11 cellular contexts compared by ENCODE assay signal in genomic region chr9:5625916-5626315, GRCh38. TPM values are rescaled to one million over a fixed set of nuclear protein-coding genes. Genes with fewer than 3 reads are reported as not detected.
A peak's percentile ranks its signal among the peaks of the same experiment; 100 is the strongest.
DNase-seq lines count a peak whose midpoint lies in the region; ATAC-seq and TF ChIP-seq lines count a peak whose summit lies in the region.
"Had no signal": no experiment of that assay in that cellular context is flagged by ENCODE, and none has a peak within 500 bp of the region (broad histone marks: within the 10 kb centered on the region; RNA-seq: fewer than 3 reads in every experiment).

No MANE protein-coding gene starts in this region.

- H3K27ac ChIP-seq in C4-2B (peak overlapping the region; percentile 52; the same call in 1 of the 2 replicates), foreskin keratinocyte (no peak overlapping the region)
- peak overlapping the region; percentile 89 for H3K27ac ChIP-seq in naive thymus-derived CD4-positive, alpha-beta T cell (ENCODE audit: low read depth, low read length)
- H3K27ac ChIP-seq: neural progenitor cell had no signal

- no peaks in the 10 kb centered on the region for H3K27me3 ChIP-seq in naive thymus-derived CD4-positive, alpha-beta T cell (ENCODE audit: control insufficient read depth in 2 of 2, insufficient read depth in 2 of 2, low read length in 2 of 2)
- no peaks in the 10 kb centered on the region for H3K27me3 ChIP-seq in foreskin keratinocyte
- H3K27me3 ChIP-seq: neural progenitor cell had no signal

- TF ChIP-seq CTCF in C4-2B (conservative IDR thresholded peaks at IDR 0.05) (no peak), GM12865 (IDR thresholded peaks at IDR 0.05; ENCODE audit: insufficient read depth, low read depth, low read length, missing control alignments) (no peak), foreskin keratinocyte (conservative IDR thresholded peaks at IDR 0.05) (no peak)

- H3K4me3 ChIP-seq in GM12865 (ENCODE audit: low read depth, low read length) = 0 out of 2 replicates have a peak overlapping the region, but pooled peaks have one; percentile 80
- H3K4me3 ChIP-seq in naive thymus-derived CD4-positive, alpha-beta T cell (ENCODE audit: low read length) = no peak overlapping the region
- H3K4me3 ChIP-seq: neural progenitor cell had no signal

- no peaks in the 10 kb centered on the region for H3K9me3 ChIP-seq in naive thymus-derived CD4-positive, alpha-beta T cell (ENCODE audit: control insufficient read depth in 2 of 3, low read length in 3 of 3)

- peak overlapping the region; percentile 56 for H3K4me3 Mint-ChIP-seq in activated CD8-positive, alpha-beta T cell treated with anti-CD3 and anti-CD28 coated beads, Interleukin-2, amount 10 ng/mL, durations not matched to agents 7 days and 5 days
- H3K4me3 Mint-ChIP-seq in naive thymus-derived CD4-positive, alpha-beta T cell = peak overlapping the region; percentile 54 to 82 (median 69)
- H3K4me3 Mint-ChIP-seq: neural progenitor cell had no signal

- no peaks in the 10 kb centered on the region for H3K27me3 Mint-ChIP-seq in activated CD8-positive, alpha-beta T cell treated with anti-CD3 and anti-CD28 coated beads, Interleukin-2, amount 10 ng/mL, durations not matched to agents 7 days and 5 days (ENCODE audit: low read depth)
- no peaks in the 10 kb centered on the region for H3K27me3 Mint-ChIP-seq in naive thymus-derived CD4-positive, alpha-beta T cell
- H3K27me3 Mint-ChIP-seq: central memory CD8-positive, alpha-beta T cell had no signal

- intact Hi-C loops in naive thymus-derived CD4-positive, alpha-beta T cell (cut with micrococcal nuclease) = loop anchor here (1.0 to 10.0 kb wide), 8 partner anchors 8 to 1131 kb away; partner anchors contain the start of genes AK3 (in 1 of the 2), KDM4C (in 1 of the 2), PLPP6 (in 1 of the 2) and RLN1 (in 1 of the 2)

- H3K27ac Mint-ChIP-seq in activated CD8-positive, alpha-beta T cell treated with anti-CD3 and anti-CD28 coated beads, Interleukin-2, amount 10 ng/mL, durations not matched to agents 7 days and 5 days = peak overlapping the region; percentile 66
- H3K27ac Mint-ChIP-seq in naive thymus-derived CD4-positive, alpha-beta T cell = peak overlapping the region; percentile 14 to 98 (median 91)

- CTCF ChIA-PET in activated CD8-positive, alpha-beta T cell treated with anti-CD3 and anti-CD28 coated beads, Interleukin-2, amount 10 ng/mL, durations not matched to agents 7 days and 5 days (lab: Charles Lee) = no interaction called here
- CTCF ChIA-PET in naive thymus-derived CD4-positive, alpha-beta T cell (lab: Charles Lee) = interaction anchor here (0.6 to 0.7 kb wide), 2 partner anchors 24 to 67 kb away, joined by 3 to 5 read pairs; no protein-coding TSS in a partner anchor

- peaks cover 30% of the 10 kb centered on the region for H3K4me1 Mint-ChIP-seq in activated CD8-positive, alpha-beta T cell treated with anti-CD3 and anti-CD28 coated beads, Interleukin-2, amount 10 ng/mL, durations not matched to agents 7 days and 5 days (ENCODE audit: low read depth)
- H3K4me1 Mint-ChIP-seq in naive thymus-derived CD4-positive, alpha-beta T cell = peaks cover 24 to 68% (median 51%) of the 10 kb centered on the region in 7 donors

- H3K4me1 ChIP-seq in naive thymus-derived CD4-positive, alpha-beta T cell (ENCODE audit: control insufficient read depth in 2 of 2, insufficient read depth in 2 of 2, low read length in 2 of 2) = peaks cover 10 to 51% of the 10 kb centered on the region in 2 donors
- H3K4me1 ChIP-seq in foreskin keratinocyte = peaks cover 9% of the 10 kb centered on the region

- H3K9me3 Mint-ChIP-seq in activated CD8-positive, alpha-beta T cell treated with anti-CD3 and anti-CD28 coated beads, Interleukin-2, amount 10 ng/mL, durations not matched to agents 7 days and 5 days (ENCODE audit: insufficient read depth) = no peaks in the 10 kb centered on the region
- no peaks in the 10 kb centered on the region for H3K9me3 Mint-ChIP-seq in naive thymus-derived CD4-positive, alpha-beta T cell
- H3K9me3 Mint-ChIP-seq: central memory CD8-positive, alpha-beta T cell; neural progenitor cell had no signal

- ATAC-seq in activated CD8-positive, alpha-beta T cell treated with anti-CD3 and anti-CD28 coated beads, Interleukin-2, amount 10 ng/mL, durations not matched to agents 7 days and 5 days = no peak
- ATAC-seq in naive thymus-derived CD4-positive, alpha-beta T cell = no peak
- ATAC-seq in foreskin keratinocyte (no peak), HG03045 (IDR thresholded peaks at IDR 0.05; ENCODE audit: unreplicated experiment) (no peak)

- H3K36me3 Mint-ChIP-seq in activated CD8-positive, alpha-beta T cell treated with anti-CD3 and anti-CD28 coated beads, Interleukin-2, amount 10 ng/mL, durations not matched to agents 7 days and 5 days (ENCODE audit: low read depth) = peaks cover 23% of the 10 kb centered on the region
- peaks cover 0 to 16% (median 4%) of the 10 kb centered on the region in 5 donors for H3K36me3 Mint-ChIP-seq in naive thymus-derived CD4-positive, alpha-beta T cell

- H3K36me3 ChIP-seq in naive thymus-derived CD4-positive, alpha-beta T cell (ENCODE audit: control insufficient read depth in 2 of 3, insufficient read depth in 3 of 3, low read length in 3 of 3) = peaks cover 0 to 6% (median 0%) of the 10 kb centered on the region in 3 experiments
- H3K36me3 ChIP-seq: neural progenitor cell had no signal

- POLR2A ChIA-PET in activated CD8-positive, alpha-beta T cell treated with anti-CD3 and anti-CD28 coated beads, Interleukin-2, amount 10 ng/mL, durations not matched to agents 7 days and 5 days (lab: Charles Lee) = interaction anchor here (3.1 kb wide), 1 partner anchor 17 kb away, joined by 19 read pairs; no protein-coding TSS in a partner anchor
- POLR2A ChIA-PET in naive thymus-derived CD4-positive, alpha-beta T cell (lab: Charles Lee) = interaction anchor here (0.7 to 3.5 kb wide), 3 partner anchors 67 to 880 kb away, joined by 3 to 15 read pairs (median 3); a partner anchor contains a TSS

- DNase-seq in GM12865 (ENCODE audit: low read depth) (no peak), retina (no peak), foreskin keratinocyte (no peak), glomerular visceral epithelial cell (ENCODE audit: extremely low spot score) (no peak)
- no peak for DNase-seq in activated CD8-positive, alpha-beta T cell treated with anti-CD3 and anti-CD28 coated beads, Interleukin-2, amount 10 ng/mL, durations not matched to agents 7 days and 5 days
- peak in 1 of 9 donors; percentile 19 for DNase-seq in naive thymus-derived CD4-positive, alpha-beta T cell
- DNase-seq: HCEC 1CT had no signal

RNA-seq across cellular contexts. Expression of gene RIC1, which starts 3.0 kb away (rescaled TPM):
- total RNA-seq in activated CD8-positive, alpha-beta T cell treated with anti-CD3 and anti-CD28 coated beads, Interleukin-2, amount 10 ng/mL, durations not matched to agents 7 days and 5 days = 10 to 100 TPM; 16.7 to 17.8 TPM
- 10 to 100 TPM; 20.2 to 28.2 (median 25.9) TPM for total RNA-seq in naive thymus-derived CD4-positive, alpha-beta T cell
- 1 to 10 TPM; 4.8 to 9.3 TPM for polyA plus RNA-seq in naive thymus-derived CD4-positive, alpha-beta T cell
- total RNA-seq in foreskin keratinocyte = 15.6 TPM in 2 replicates
- polyA plus RNA-seq in foreskin keratinocyte = 2.4 and 3.0 TPM in 2 replicates
